ENCODE assay signal across 8 cellular contexts in genomic region chr1:44213222-44214112, GRCh38. TPM values are rescaled to one million over a fixed set of nuclear protein-coding genes. Genes with fewer than 3 reads are reported as not detected.
DNase-seq lines count a peak whose midpoint lies in the region; ATAC-seq and TF ChIP-seq lines count a peak whose summit lies in the region.

Gene DMAP1 (plus strand): TSS chr1:44213471. CDS start chr1:44213754, 283 bp downstream.

- POLR2A ChIA-PET in RWPE1 (lab: Yijun Ruan, JAX; ENCODE audit: low non-redundant PET), result interaction anchor here (0.7 to 1.0 kb wide), 2 partner anchors 9 to 143 kb away, joined by 3 read pairs; no protein-coding TSS in a partner anchor

- H3K36me3 Mint-ChIP-seq in activated T-helper 17 cell treated with anti-CD3 and anti-CD28 coated beads, Interleukin-2, amount 50 U/mL, for 72 hours (ENCODE audit: low read depth), result peaks cover 38% of the 10 kb centered on the region
- no peaks in the 10 kb centered on the region for H3K36me3 Mint-ChIP-seq in natural killer cell

- peak within 1 kb of the TSS; percentile 98 for H3K4me3 Mint-ChIP-seq in activated T-helper 17 cell treated with anti-CD3 and anti-CD28 coated beads, Interleukin-2, amount 50 U/mL, for 72 hours
- H3K4me3 Mint-ChIP-seq in natural killer cell, result peak within 1 kb of the TSS; percentile 95

- no peaks in the 10 kb centered on the region for H3K9me3 Mint-ChIP-seq in activated T-helper 17 cell treated with anti-CD3 and anti-CD28 coated beads, Interleukin-2, amount 50 U/mL, for 72 hours
- H3K9me3 Mint-ChIP-seq in natural killer cell, result no peaks in the 10 kb centered on the region

- no peaks in the 10 kb centered on the region for H3K27me3 Mint-ChIP-seq in activated T-helper 17 cell treated with anti-CD3 and anti-CD28 coated beads, Interleukin-2, amount 50 U/mL, for 72 hours
- H3K27me3 Mint-ChIP-seq in natural killer cell (ENCODE audit: low read depth in 2 of 2), result no peaks in the 10 kb centered on the region

- peaks cover 24% of the 10 kb centered on the region for H3K4me1 Mint-ChIP-seq in activated T-helper 17 cell treated with anti-CD3 and anti-CD28 coated beads, Interleukin-2, amount 50 U/mL, for 72 hours
- peaks cover 34 to 45% of the 10 kb centered on the region in 2 donors for H3K4me1 Mint-ChIP-seq in natural killer cell

- TF ChIP-seq CTCF in RWPE1 (conservative IDR thresholded peaks at IDR 0.05; ENCODE audit: low read depth) (no peak), natural killer cell (IDR thresholded peaks at IDR 0.05) (no peak)

- peak within 1 kb of the TSS; percentile 98 for H3K27ac Mint-ChIP-seq in activated T-helper 17 cell treated with anti-CD3 and anti-CD28 coated beads, Interleukin-2, amount 50 U/mL, for 72 hours
- H3K27ac Mint-ChIP-seq in natural killer cell, result peak within 1 kb of the TSS; percentile 89 to 92

- intact Hi-C loops in natural killer cell (cut with micrococcal nuclease), result no loop called here

- peak; percentile 93 for DNase-seq in DMS 273 (lab: John Stamatoyannopoulos, UW; ENCODE audit: unreplicated experiment)
- DNase-seq in LHCN-M2 (ENCODE audit: low read depth), result peak; percentile 75
- DNase-seq in RWPE1 (ENCODE audit: low spot score), result peak; percentile 74
- DNase-seq in fibroblast of peridontal ligament (ENCODE audit: extremely low read depth), result peak; percentile 85
- peak; percentile 82 for DNase-seq in natural killer cell
- DNase-seq in stimulated activated naive CD4-positive, alpha-beta T cell (lab: John Stamatoyannopoulos, UW), result peak; percentile 67 to 92 (median 80)

- CTCF ChIA-PET in RWPE1 (lab: Yijun Ruan, JAX), result interaction anchor here (0.5 to 0.7 kb wide), 2 partner anchors 9 to 23 kb away, joined by 5 to 6 read pairs; no protein-coding TSS in a partner anchor

- peak; percentile 79 for ATAC-seq in GM21723 (IDR thresholded peaks at IDR 0.05; ENCODE audit: unreplicated experiment)
- peak; percentile 89 for ATAC-seq in activated T-helper 17 cell treated with anti-CD3 and anti-CD28 coated beads, Interleukin-2, amount 50 U/mL, for 72 hours (replicated peaks)
- ATAC-seq in natural killer cell, result peak; percentile 83 to 88 (median 84)

- H3K27ac ChIP-seq in RWPE1, result peak within 1 kb of the TSS; percentile 74

RNA-seq across cellular contexts. Expression of gene DMAP1, which starts in this region (rescaled TPM):
- total RNA-seq in LHCN-M2 (2014; rRNA removed) (16.0 and 18.3 TPM in 2 replicates), natural killer cell (10 to 100 TPM; 61.1 to 73.3 (median 67.3) TPM)
- polyA plus RNA-seq in LHCN-M2 (2012), result 42.2 TPM
- total RNA-seq in activated T-helper 17 cell treated with anti-CD3 and anti-CD28 coated beads, Interleukin-2, amount 50 U/mL, for 72 hours, result 10 to 100 TPM; 41.1 to 41.4 TPM

Comparison
In these comparisons a context has a peak if more than half of its experiments do, and no peak if none do; other contexts are left out.
1. Peak in every context shown above with its lines: DNase-seq, ATAC-seq and H3K27ac ChIP-seq.